In the genomic region with DNA sequence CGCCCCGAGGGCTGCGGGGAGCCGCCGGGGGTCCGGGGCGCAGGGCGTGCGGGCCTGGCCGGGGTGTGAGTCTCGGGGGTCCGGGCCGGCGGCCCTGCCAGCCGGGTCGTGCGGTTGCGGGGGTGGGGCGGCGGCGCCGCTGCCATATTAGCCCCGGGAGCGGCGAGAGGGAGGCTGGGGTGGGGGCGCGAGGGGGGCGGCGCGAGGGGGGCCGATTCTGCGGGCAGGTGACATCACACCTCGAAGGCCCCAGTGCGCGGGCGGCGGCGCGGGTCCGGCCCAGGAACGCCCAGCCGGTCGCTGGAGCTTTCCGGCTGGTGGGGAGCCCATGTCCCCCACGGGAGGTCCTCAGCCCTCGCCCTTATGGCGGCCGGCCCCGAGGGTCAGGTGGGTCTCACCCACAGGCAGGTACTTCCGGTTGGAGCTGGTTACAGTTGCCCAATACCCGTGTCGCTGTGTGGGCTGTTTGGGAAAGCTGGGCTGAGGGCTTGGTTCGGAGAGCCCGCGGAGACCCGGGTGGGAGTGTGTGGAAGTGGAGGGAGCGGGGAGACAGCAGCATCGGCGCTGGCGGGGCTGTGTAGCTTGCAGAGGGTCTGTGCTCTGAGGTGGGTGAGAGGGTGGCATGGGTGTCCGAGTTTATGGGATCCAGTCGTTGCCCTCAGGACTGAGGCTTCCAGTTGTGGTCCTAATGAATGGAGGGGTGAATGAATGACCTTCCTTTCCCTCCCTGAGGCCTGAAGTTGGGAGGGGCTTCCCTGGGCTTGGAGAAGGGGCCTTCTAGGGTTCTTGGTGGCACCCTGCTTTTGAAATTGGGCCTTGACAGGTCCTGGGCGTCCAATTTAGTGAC, we compare ENCODE assay signal across 1 cellular context.
TF ChIP-seq lines count a peak whose summit lies in the region.

No MANE protein-coding gene starts in this region.

TF ChIP-seq in IMR-90, 13 proteins besides CTCF, POLR2A, EP300 and RAD21:
- TF ChIP-seq SMC3 (IDR thresholded peaks at IDR 0.05; ENCODE audit: low read depth, low read length) (no peak), MXI1 (IDR thresholded peaks at IDR 0.05; ENCODE audit: borderline replicate concordance, low read depth, low read length) (no peak), FOS (IDR thresholded peaks at IDR 0.05; ENCODE audit: low read depth, low read length) (no peak), CEBPB (IDR thresholded peaks at IDR 0.05; ENCODE audit: low read depth, low read length) (peak; percentile 71), CHD1 (IDR thresholded peaks at IDR 0.05; ENCODE audit: low read depth, low read length) (no peak), RCOR1 (IDR thresholded peaks at IDR 0.05; ENCODE audit: insufficient replicate concordance, low read length) (no peak), ELK1 (IDR thresholded peaks at IDR 0.05; ENCODE audit: borderline replicate concordance, low read depth, low read length) (no peak), NFE2L2 (IDR thresholded peaks at IDR 0.05; ENCODE audit: low read depth, low read length) (no peak), RFX5 (IDR thresholded peaks at IDR 0.05; ENCODE audit: low read depth, low read length) (no peak), MAFK (IDR thresholded peaks at IDR 0.05; ENCODE audit: low read depth, low read length) (no peak), USF2 (IDR thresholded peaks at IDR 0.05; ENCODE audit: low read depth, low read length) (no peak), MAZ (IDR thresholded peaks at IDR 0.05; ENCODE audit: borderline replicate concordance, low read depth, low read length) (0 out of 2 replicates have a peak, but pooled peaks have one; percentile 7), BHLHE40 (IDR thresholded peaks at IDR 0.05; ENCODE audit: low read depth, low read length) (no peak)
